In the genomic region with DNA sequence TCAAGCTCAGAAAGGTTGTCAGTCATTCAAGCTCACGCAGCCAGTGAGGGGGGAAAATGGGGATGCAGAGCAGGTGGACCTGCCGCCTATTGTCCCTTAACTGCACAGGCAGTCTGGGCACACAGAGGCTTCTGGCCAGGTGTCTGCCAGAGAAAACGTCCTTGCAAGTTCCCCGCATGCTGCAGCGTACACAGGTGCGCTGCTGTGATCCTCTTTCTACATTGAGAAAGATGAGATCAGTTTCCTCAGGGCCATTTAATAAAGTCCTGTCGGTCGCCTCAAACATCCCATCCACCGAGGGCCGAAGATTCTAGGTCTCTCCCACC, we compare ENCODE assay signal across 1 cellular context.
TF ChIP-seq lines count a peak whose summit lies in the region.

No MANE protein-coding gene starts in this region.

TF ChIP-seq in GM12878, 131 proteins besides CTCF, POLR2A, EP300 and RAD21 (continued from another document):
- TF ChIP-seq SMAD1 (IDR thresholded peaks at IDR 0.05; ENCODE audit: low read depth, partially characterized antibody) = no peak
- TF ChIP-seq, protein P1, sequence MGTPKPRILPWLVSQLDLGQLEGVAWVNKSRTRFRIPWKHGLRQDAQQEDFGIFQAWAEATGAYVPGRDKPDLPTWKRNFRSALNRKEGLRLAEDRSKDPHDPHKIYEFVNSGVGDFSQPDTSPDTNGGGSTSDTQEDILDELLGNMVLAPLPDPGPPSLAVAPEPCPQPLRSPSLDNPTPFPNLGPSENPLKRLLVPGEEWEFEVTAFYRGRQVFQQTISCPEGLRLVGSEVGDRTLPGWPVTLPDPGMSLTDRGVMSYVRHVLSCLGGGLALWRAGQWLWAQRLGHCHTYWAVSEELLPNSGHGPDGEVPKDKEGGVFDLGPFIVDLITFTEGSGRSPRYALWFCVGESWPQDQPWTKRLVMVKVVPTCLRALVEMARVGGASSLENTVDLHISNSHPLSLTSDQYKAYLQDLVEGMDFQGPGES (IDR thresholded peaks at IDR 0.05) = no peak
- TF ChIP-seq HDGF (IDR thresholded peaks at IDR 0.05) = no peak
- TF ChIP-seq TCF7 (IDR thresholded peaks at IDR 0.05; ENCODE audit: borderline replicate concordance) = no peak
- TF ChIP-seq ZNF384 (IDR thresholded peaks at IDR 0.05; ENCODE audit: borderline replicate concordance, low read depth, low read length) = no peak
- no peak for TF ChIP-seq RUNX3 (IDR thresholded peaks at IDR 0.05; ENCODE audit: low read length)
- TF ChIP-seq, protein P2, sequence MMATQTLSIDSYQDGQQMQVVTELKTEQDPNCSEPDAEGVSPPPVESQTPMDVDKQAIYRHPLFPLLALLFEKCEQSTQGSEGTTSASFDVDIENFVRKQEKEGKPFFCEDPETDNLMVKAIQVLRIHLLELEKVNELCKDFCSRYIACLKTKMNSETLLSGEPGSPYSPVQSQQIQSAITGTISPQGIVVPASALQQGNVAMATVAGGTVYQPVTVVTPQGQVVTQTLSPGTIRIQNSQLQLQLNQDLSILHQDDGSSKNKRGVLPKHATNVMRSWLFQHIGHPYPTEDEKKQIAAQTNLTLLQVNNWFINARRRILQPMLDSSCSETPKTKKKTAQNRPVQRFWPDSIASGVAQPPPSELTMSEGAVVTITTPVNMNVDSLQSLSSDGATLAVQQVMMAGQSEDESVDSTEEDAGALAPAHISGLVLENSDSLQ (IDR thresholded peaks at IDR 0.05) = no peak
- no peak for TF ChIP-seq MTA2 (IDR thresholded peaks at IDR 0.05; ENCODE audit: low read depth)
- no peak for TF ChIP-seq SUPT20H (IDR thresholded peaks at IDR 0.05; ENCODE audit: borderline replicate concordance, control insufficient read depth, low read depth, low read length)
